22 cellular contexts compared by ENCODE assay signal in the genomic region with DNA sequence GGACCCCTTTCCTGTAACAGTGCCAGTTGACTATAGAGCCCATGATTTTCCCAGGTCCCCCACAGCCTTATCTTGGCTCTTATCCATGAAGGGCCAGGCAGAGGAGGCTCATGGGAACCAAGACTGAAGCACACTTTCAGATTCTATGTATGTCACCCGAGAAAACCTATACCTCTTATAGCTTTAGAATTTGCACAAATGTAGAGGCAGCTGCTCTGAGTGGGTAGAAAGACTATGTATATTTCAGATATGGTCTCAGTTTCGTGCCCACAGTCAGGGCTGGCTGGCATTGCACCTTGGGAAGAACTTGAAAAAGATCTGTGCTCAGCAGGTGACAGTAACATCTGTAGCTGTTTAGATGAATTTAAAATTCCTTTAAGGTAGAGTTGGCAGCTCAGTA. TPM values are rescaled to one million over a fixed set of nuclear protein-coding genes. Genes with fewer than 3 reads are reported as not detected.
DNase-seq lines count a peak whose midpoint lies in the region; ATAC-seq and TF ChIP-seq lines count a peak whose summit lies in the region.
"Had no signal": no experiment of that assay in that cellular context is flagged by ENCODE, and none has a peak within 500 bp of the region (broad histone marks: within the 10 kb centered on the region; RNA-seq: fewer than 3 reads in every experiment).

No MANE protein-coding gene starts in this region.

- no peak for TF ChIP-seq POLR2A in vagina (IDR thresholded peaks at IDR 0.05)

- peaks cover 7% of the 10 kb centered on the region for H3K4me1 Mint-ChIP-seq in Caco-2 (ENCODE audit: low read depth, unreplicated experiment)
- H3K4me1 Mint-ChIP-seq: activated CD4-positive, alpha-beta T cell treated with anti-CD3 and anti-CD28 coated beads for 36 hours; activated naive CD4-positive, alpha-beta T cell treated with anti-CD3 and anti-CD28 coated beads, Interleukin-2, amount 10 ng/mL, durations not matched to agents 7 days and 5 days; neural crest cell had no signal

- H3K36me3 ChIP-seq in vagina (no peaks in the 10 kb centered on the region), Caco-2 (ENCODE audit: control insufficient read depth, insufficient read depth, low read length) (no peaks in the 10 kb centered on the region)

- H3K9me3 Mint-ChIP-seq in Caco-2 (ENCODE audit: unreplicated experiment), result no peaks in the 10 kb centered on the region
- H3K9me3 Mint-ChIP-seq: activated naive CD4-positive, alpha-beta T cell treated with anti-CD3 and anti-CD28 coated beads, Interleukin-2, amount 10 ng/mL, durations not matched to agents 7 days and 5 days had no signal

- no peak overlapping the region for H3K27ac Mint-ChIP-seq in Caco-2 (ENCODE audit: unreplicated experiment)
- H3K27ac Mint-ChIP-seq: activated CD4-positive, alpha-beta T cell treated with anti-CD3 and anti-CD28 coated beads for 36 hours; activated naive CD4-positive, alpha-beta T cell treated with anti-CD3 and anti-CD28 coated beads, Interleukin-2, amount 10 ng/mL, durations not matched to agents 7 days and 5 days had no signal

- H3K36me3 Mint-ChIP-seq in Caco-2 (ENCODE audit: insufficient read depth, unreplicated experiment), result no peaks in the 10 kb centered on the region
- H3K36me3 Mint-ChIP-seq: activated naive CD4-positive, alpha-beta T cell treated with anti-CD3 and anti-CD28 coated beads, Interleukin-2, amount 10 ng/mL, durations not matched to agents 7 days and 5 days had no signal

- H3K27ac ChIP-seq in VCaP, result peak overlapping the region; percentile 70
- no peak overlapping the region for H3K27ac ChIP-seq in vagina

- no peak overlapping the region for H3K4me3 Mint-ChIP-seq in Caco-2 (ENCODE audit: unreplicated experiment)
- H3K4me3 Mint-ChIP-seq: activated CD4-positive, alpha-beta T cell treated with anti-CD3 and anti-CD28 coated beads for 36 hours; activated naive CD4-positive, alpha-beta T cell treated with anti-CD3 and anti-CD28 coated beads, Interleukin-2, amount 10 ng/mL, durations not matched to agents 7 days and 5 days; neural crest cell had no signal

- peak; percentile 92 for ATAC-seq in GM18517 (IDR thresholded peaks at IDR 0.05; ENCODE audit: unreplicated experiment)
- peak; percentile 61 for ATAC-seq in GM21447 (IDR thresholded peaks at IDR 0.05; ENCODE audit: unreplicated experiment)
- peak; percentile 60 for ATAC-seq in HG03039 (IDR thresholded peaks at IDR 0.05; ENCODE audit: unreplicated experiment)
- ATAC-seq in HG03342 (IDR thresholded peaks at IDR 0.05; ENCODE audit: unreplicated experiment), result no peak
- ATAC-seq: activated CD4-positive, alpha-beta T cell treated with anti-CD3 and anti-CD28 coated beads for 36 hours; esophagus mucosa had no signal

- POLR2A ChIA-PET in Caco-2 (lab: Charles Lee), result no interaction called here

- CTCF ChIA-PET in Caco-2 (lab: Charles Lee), result no interaction called here

- intact Hi-C loops in vagina (cut with DNase I) (no loop called here), Caco-2 (cut with micrococcal nuclease; ENCODE audit: unreplicated experiment) (loop anchor here (10.0 kb wide), 2 partner anchors 285 to 305 kb away; no protein-coding TSS in a partner anchor)

- no peaks in the 10 kb centered on the region for H3K9me3 ChIP-seq in vagina
- H3K9me3 ChIP-seq in Caco-2, result no peaks in the 10 kb centered on the region

- H3K27me3 Mint-ChIP-seq in Caco-2 (ENCODE audit: insufficient read depth, unreplicated experiment), result no peaks in the 10 kb centered on the region

- H3K4me3 ChIP-seq in vagina (no peak overlapping the region), Caco-2 (ENCODE audit: low read depth, low read length) (no peak overlapping the region)
- H3K4me3 ChIP-seq: dorsolateral prefrontal cortex had no signal

- H3K4me1 ChIP-seq in vagina (no peaks in the 10 kb centered on the region), Caco-2 (peaks cover 6% of the 10 kb centered on the region)

- TF ChIP-seq CTCF in VCaP (conservative IDR thresholded peaks at IDR 0.05) (no peak), vagina (IDR thresholded peaks at IDR 0.05) (no peak), Caco-2 (IDR thresholded peaks at IDR 0.05; ENCODE audit: insufficient read depth in 1 of 2, low read depth in 1 of 2, low read length in 1 of 2, severe bottlenecking in 1 of 2, unreplicated experiment in 1 of 2) (no peak)

- H3K27me3 ChIP-seq in vagina, result no peaks in the 10 kb centered on the region
- H3K27me3 ChIP-seq in Caco-2 (replicated peaks; ENCODE audit: control insufficient read depth, insufficient read depth, low read length), result no peaks in the 10 kb centered on the region
- H3K27me3 ChIP-seq: dorsolateral prefrontal cortex had no signal

- DNase-seq in vagina (ENCODE audit: extremely low spot score in 2 of 2) (no peak), Caco-2 (no peak)
- DNase-seq in activated CD4-positive, CD25-positive, alpha-beta regulatory T cell (lab: John Stamatoyannopoulos, UW), result no peak
- DNase-seq: activated CD4-positive, alpha-beta T cell treated with anti-CD3 and anti-CD28 coated beads for 36 hours; activated CD8-positive, alpha-beta memory T cell treated with anti-CD3 and anti-CD28 coated beads, Interleukin-2, amount 50 U/mL, for 48 hours; activated naive CD4-positive, alpha-beta T cell treated with anti-CD3 and anti-CD28 coated beads, Interleukin-2, amount 10 ng/mL, durations not matched to agents 7 days and 5 days; Calu3; head of caudate nucleus; Karpas-422; kidney; mesendoderm; NCI-H1694; SIG-M5; T-helper 9 cell had no signal

- BruUV-seq in Caco-2 (replicated peaks; lab: Mats Ljungman, UMichigan), result no TSS peak

RNA-seq across cellular contexts. Expression of gene LNX1, which starts 8.3 kb away (rescaled TPM):
- total RNA-seq in vagina, result 11.8 TPM
- 9.3 and 12.4 TPM in 2 replicates for total RNA-seq in Caco-2 (2022)
- total RNA-seq: activated CD4-positive, alpha-beta T cell treated with anti-CD3 and anti-CD28 coated beads for 36 hours; neural crest cell had no signal
